In the genomic region with DNA sequence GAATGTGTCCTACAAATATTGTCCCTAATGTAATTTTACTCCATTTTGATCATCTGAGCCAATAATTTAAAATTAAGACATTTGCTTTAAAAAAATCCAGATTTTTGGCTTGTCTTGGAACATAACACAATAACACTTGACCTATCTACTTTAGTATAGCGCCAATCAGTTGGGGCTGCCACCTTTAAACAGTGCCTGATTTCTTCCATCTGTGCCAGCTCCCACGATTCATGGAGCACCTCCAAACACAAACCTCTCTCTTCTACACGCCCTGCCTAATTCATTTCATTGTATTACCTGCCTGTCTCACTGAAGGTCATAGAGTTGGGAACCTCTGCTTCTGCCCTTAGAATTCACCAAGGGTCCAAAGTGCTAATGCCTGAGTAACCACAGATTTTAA, we compare ENCODE assay signal across 19 cellular contexts.
DNase-seq lines count a peak whose midpoint lies in the region; ATAC-seq and TF ChIP-seq lines count a peak whose summit lies in the region.
"Had no signal": no experiment of that assay in that cellular context is flagged by ENCODE, and none has a peak within 500 bp of the region (broad histone marks: within the 10 kb centered on the region; RNA-seq: fewer than 3 reads in every experiment).

No MANE protein-coding gene starts in this region.

- H3K27me3 Mint-ChIP-seq in MCF 10A (ENCODE audit: insufficient read depth, unreplicated experiment) = no peaks in the 10 kb centered on the region
- H3K27me3 Mint-ChIP-seq: B cell; CD4-positive, alpha-beta T cell had no signal

- POLR2A ChIA-PET in MCF 10A (lab: Yijun Ruan, JAX) = no interaction called here

- H3K27ac Mint-ChIP-seq in MCF 10A (ENCODE audit: low read depth, unreplicated experiment) = no peak overlapping the region
- H3K27ac Mint-ChIP-seq: B cell; CD4-positive, alpha-beta T cell; CD8-positive, alpha-beta T cell had no signal

- H3K9me3 ChIP-seq in body of pancreas = no peaks in the 10 kb centered on the region
- H3K9me3 ChIP-seq: A549, Caco-2 had no signal

- DNase-seq in NCI-H1092 treated with DMSO at 0.1 percent for 48 hours (lab: John Stamatoyannopoulos, UW) (peak; percentile 10), NCI-H1092 (lab: John Stamatoyannopoulos, UW) (no peak), NCI-H748 (lab: John Stamatoyannopoulos, UW; ENCODE audit: unreplicated experiment) (peak; percentile 53), NCI-H748 treated with DMSO at 0.1 percent for 48 hours (lab: John Stamatoyannopoulos, UW) (no peak), body of pancreas (peak in 3 of 4 donors; percentile 17 to 53 (median 21)), MCF 10A (ENCODE audit: unreplicated experiment) (no peak)
- DNase-seq in activated naive CD4-positive, alpha-beta T cell treated with anti-CD3 and anti-CD28 coated beads, Interleukin-2, amount 50 U/mL, for 16 hours = no peak
- DNase-seq: AML-193; Caco-2; Calu3; CD4-positive, alpha-beta T cell; CD8-positive, alpha-beta T cell; DMS79 treated with DMSO at 0.1 percent for 48 hours; GF-D8 had no signal

- TF ChIP-seq CTCF in body of pancreas (IDR thresholded peaks at IDR 0.05) (no peak), MCF 10A (IDR thresholded peaks at IDR 0.05; ENCODE audit: unreplicated experiment) (no peak)

- peaks cover 5% of the 10 kb centered on the region for H3K4me1 Mint-ChIP-seq in MCF 10A (ENCODE audit: insufficient read depth, unreplicated experiment)
- H3K4me1 Mint-ChIP-seq: B cell had no signal

- H3K27ac ChIP-seq in body of pancreas = no peak overlapping the region
- H3K27ac ChIP-seq: 22Rv1; A549; BLaER1 treated with 17β-estradiol and CSF1 and Interleukin-3, amounts not matched to agents 10 nM and 100 nM; C4-2B had no signal

- H3K4me3 Mint-ChIP-seq in MCF 10A (ENCODE audit: unreplicated experiment) = no peak overlapping the region
- H3K4me3 Mint-ChIP-seq: B cell; CD4-positive, alpha-beta T cell; CD8-positive, alpha-beta T cell had no signal

- no peak for ATAC-seq in body of pancreas
- ATAC-seq: A549; CD8-positive, alpha-beta T cell had no signal

- 13 to 22% methylated on average over 3 of the region's 3 CpGs for WGBS in body of pancreas, 2 donors

- peaks cover 18% of the 10 kb centered on the region for H3K4me1 ChIP-seq in body of pancreas
- H3K4me1 ChIP-seq: A549; BLaER1 treated with 17β-estradiol and CSF1 and Interleukin-3, amounts not matched to agents 10 nM and 100 nM; Caco-2 had no signal

- H3K36me3 Mint-ChIP-seq in MCF 10A (ENCODE audit: insufficient read depth, unreplicated experiment) = no peaks in the 10 kb centered on the region
- H3K36me3 Mint-ChIP-seq: CD8-positive, alpha-beta T cell had no signal

- H3K36me3 ChIP-seq in body of pancreas (replicated peaks in 1 of 2; ENCODE audit: insufficient read depth in 1 of 2, low read depth in 2 of 2) = no peaks in the 10 kb centered on the region
- H3K36me3 ChIP-seq: BLaER1 treated with 17β-estradiol and CSF1 and Interleukin-3, amounts not matched to agents 10 nM and 100 nM had no signal

- peaks cover 11% of the 10 kb centered on the region for H3K9me3 Mint-ChIP-seq in MCF 10A (ENCODE audit: unreplicated experiment)

- H3K27me3 ChIP-seq in body of pancreas = no peaks in the 10 kb centered on the region
- H3K27me3 ChIP-seq: BLaER1 treated with 17β-estradiol and CSF1 and Interleukin-3, amounts not matched to agents 10 nM and 100 nM had no signal

- CTCF ChIA-PET in MCF 10A (lab: Yijun Ruan, JAX) = no interaction called here

- no peak for TF ChIP-seq POLR2A in body of pancreas (IDR thresholded peaks at IDR 0.05)

- intact Hi-C loops in body of pancreas (cut with DNase I) (no loop called here), MCF 10A (cut with micrococcal nuclease) (no loop called here)

- H3K4me3 ChIP-seq in body of pancreas = no peak overlapping the region
- H3K4me3 ChIP-seq: A549; BLaER1 treated with 17β-estradiol and CSF1 and Interleukin-3, amounts not matched to agents 10 nM and 100 nM had no signal

- no TSS peak for BruUV-seq in MCF 10A (replicated peaks; lab: Mats Ljungman, UMichigan)

Comparison
In these comparisons a context has a peak if more than half of its experiments do, and no peak if none do; other contexts are left out.
1. DNase-seq: peak in NCI-H1092 treated with DMSO at 0.1 percent for 48 hours (single experiment), NCI-H748 (single experiment) and body of pancreas (3 of 4); none in NCI-H1092 (single experiment), NCI-H748 treated with DMSO at 0.1 percent for 48 hours (single experiment), MCF 10A (single experiment) and activated naive CD4-positive, alpha-beta T cell treated with anti-CD3 and anti-CD28 coated beads, Interleukin-2, amount 50 U/mL, for 16 hours (single experiment).